In genomic region chr2:217853301-217853881, GRCh38 we compare ENCODE assay signal across 11 cellular contexts.
DNase-seq lines count a peak whose midpoint lies in the region; ATAC-seq and TF ChIP-seq lines count a peak whose summit lies in the region.
"Had no signal": no experiment of that assay in that cellular context is flagged by ENCODE, and none has a peak within 500 bp of the region (broad histone marks: within the 10 kb centered on the region; RNA-seq: fewer than 3 reads in every experiment).

No MANE protein-coding gene starts in this region.

- ATAC-seq in SK-N-SH treated with all-trans-retinoic acid at 6 μM for 48 hours (peak; percentile 13; the same call in 2 of the 3 replicates), GM19023 (IDR thresholded peaks at IDR 0.05; ENCODE audit: unreplicated experiment) (no peak), GM18502 (IDR thresholded peaks at IDR 0.05; ENCODE audit: poor library complexity, unreplicated experiment) (no peak), GM21825 (IDR thresholded peaks at IDR 0.05; ENCODE audit: unreplicated experiment) (no peak)

- no peak overlapping the region for H3K4me2 ChIP-seq in osteoblast (ENCODE audit: insufficient read depth, low read length)
- H3K4me2 ChIP-seq: BLaER1 had no signal

- H2AFZ ChIP-seq in osteoblast (ENCODE audit: low read length) = no peak overlapping the region

- peaks cover 53% of the 10 kb centered on the region for H3K4me1 ChIP-seq in osteoblast (ENCODE audit: insufficient read depth, low read length)

- H3K27ac ChIP-seq in AG04450 (ENCODE audit: low read depth, low read length) (no peak overlapping the region), osteoblast (ENCODE audit: low read depth, low read length) (no peak overlapping the region)
- H3K27ac ChIP-seq: BLaER1, thyroid gland had no signal

- POLR2A ChIA-PET in AG04450 (lab: Yijun Ruan, JAX) = no interaction called here

- peaks cover 47% of the 10 kb centered on the region for H3K36me3 ChIP-seq in osteoblast (ENCODE audit: insufficient read depth, low read length)

- no peak for TF ChIP-seq CTCF in AG04450 (IDR thresholded peaks at IDR 0.05; ENCODE audit: low read depth, low read length)
- no peak for TF ChIP-seq CTCF in fibroblast of villous mesenchyme (IDR thresholded peaks at IDR 0.05; ENCODE audit: insufficient read depth, low read depth, low read length)
- no peak for TF ChIP-seq CTCF in osteoblast (IDR thresholded peaks at IDR 0.05; ENCODE audit: extremely low read depth, low read depth, low read length)

- H3K27me3 ChIP-seq in AG04450 (ENCODE audit: control insufficient read depth, insufficient read depth, low read length) = no peaks in the 10 kb centered on the region
- no peaks in the 10 kb centered on the region for H3K27me3 ChIP-seq in osteoblast (ENCODE audit: insufficient read depth, low read length)
- H3K27me3 ChIP-seq: BLaER1, thyroid gland had no signal

- no peaks in the 10 kb centered on the region; the same call in 1 of the 2 replicates for H3K9me3 ChIP-seq in AG04450 (ENCODE audit: control insufficient read depth, insufficient read depth, low read length)
- H3K9me3 ChIP-seq in osteoblast (ENCODE audit: low read depth, low read length) = no peaks in the 10 kb centered on the region
- H3K9me3 ChIP-seq: BLaER1, thyroid gland had no signal

- H3K4me3 ChIP-seq in AG04450 (ENCODE audit: low read depth, low read length) (no peak overlapping the region), fibroblast of villous mesenchyme (ENCODE audit: low read depth, low read length) (no peak overlapping the region), osteoblast (ENCODE audit: insufficient read depth, low read length) (no peak overlapping the region)
- H3K4me3 ChIP-seq: BLaER1, thyroid gland had no signal

- H4K20me1 ChIP-seq in osteoblast (ENCODE audit: insufficient read depth, low read length) = peaks cover 57% of the 10 kb centered on the region

- DNase-seq in AG04450 (ENCODE audit: low read depth, low spot score) (peak; percentile 38), fibroblast of villous mesenchyme (ENCODE audit: low read depth) (peak; percentile 76), osteoblast (ENCODE audit: insufficient read length, low spot score, missing footprints) (peak; percentile 87), DMS53 (lab: John Stamatoyannopoulos, UW) (no peak)
- DNase-seq: SIG-M5, thyroid gland had no signal

- H3K79me2 ChIP-seq in osteoblast (ENCODE audit: insufficient read depth, low read length) = peaks cover 9% of the 10 kb centered on the region

- CTCF ChIA-PET in AG04450 (lab: Charles Lee) = interaction anchor here (1.1 kb wide), 1 partner anchor 64 kb away, joined by 6 read pairs; no protein-coding TSS in a partner anchor

TF ChIP-seq in SK-N-SH treated with all-trans-retinoic acid at 6 μM for 48 hours, 23 proteins besides CTCF, POLR2A, EP300 and RAD21:
- TF ChIP-seq SNAI2 (CRISPR knock-in tag; IDR thresholded peaks at IDR 0.05) (no peak), PATZ1 (CRISPR knock-in tag; IDR thresholded peaks at IDR 0.05; ENCODE audit: borderline replicate concordance) (no peak), BACH2 (CRISPR knock-in tag; IDR thresholded peaks at IDR 0.05; ENCODE audit: borderline replicate concordance) (no peak), ZC3H10 (CRISPR knock-in tag; IDR thresholded peaks at IDR 0.05) (no peak), GLIS3 (CRISPR knock-in tag; IDR thresholded peaks at IDR 0.05) (no peak), TSHZ2 (CRISPR knock-in tag; IDR thresholded peaks at IDR 0.05) (no peak), TOX (CRISPR knock-in tag; IDR thresholded peaks at IDR 0.05; ENCODE audit: borderline replicate concordance) (no peak), PPARA (CRISPR knock-in tag; IDR thresholded peaks at IDR 0.05; ENCODE audit: borderline replicate concordance) (no peak), ARNTL (CRISPR knock-in tag; IDR thresholded peaks at IDR 0.05; ENCODE audit: borderline replicate concordance, low read depth) (no peak), ZFP3 (CRISPR knock-in tag; IDR thresholded peaks at IDR 0.05) (no peak)
